1 cellular context compared by ENCODE assay signal in the genomic region with DNA sequence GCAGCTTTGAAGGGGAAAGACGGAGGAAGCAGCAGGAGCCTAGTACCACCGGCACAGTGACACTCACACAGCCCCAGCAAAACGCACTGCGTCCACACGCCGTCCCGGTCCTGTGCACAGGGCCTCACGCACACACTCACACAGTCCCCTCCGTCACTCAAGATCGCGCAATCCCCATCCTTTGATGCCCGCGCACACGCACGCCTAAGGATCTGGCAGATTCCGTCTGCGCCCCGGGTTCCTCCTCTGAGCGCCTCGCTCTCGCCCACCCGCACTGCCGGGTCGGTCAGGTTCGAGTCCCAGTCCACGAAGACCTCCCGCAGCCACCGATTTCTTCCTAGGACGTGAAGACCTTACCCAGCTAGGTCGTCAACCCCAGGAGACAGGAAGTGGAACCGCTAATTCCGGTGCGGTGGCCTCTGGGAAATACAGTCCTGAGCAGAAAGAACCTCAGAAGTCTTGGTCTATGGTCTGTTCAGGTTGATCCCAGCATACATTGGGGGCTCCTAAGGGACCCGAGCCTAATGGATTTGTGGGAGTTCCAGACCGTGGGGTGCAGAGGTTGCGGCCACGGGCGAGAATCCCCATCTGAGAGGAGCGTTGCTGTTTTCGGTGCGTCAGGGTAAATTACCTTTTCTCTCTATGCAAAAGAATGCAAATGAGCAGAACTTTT.
TF ChIP-seq lines count a peak whose summit lies in the region.

TSS of gene ZNF780B (minus strand) at position 400 of the 673 bp plus-strand sequence. CDS start 5,899 bp downstream, outside the sequence.

TF ChIP-seq in HepG2, 621 proteins besides CTCF, POLR2A, EP300 and RAD21 (continued from another document and continues in another):
- TF ChIP-seq, protein P1, sequence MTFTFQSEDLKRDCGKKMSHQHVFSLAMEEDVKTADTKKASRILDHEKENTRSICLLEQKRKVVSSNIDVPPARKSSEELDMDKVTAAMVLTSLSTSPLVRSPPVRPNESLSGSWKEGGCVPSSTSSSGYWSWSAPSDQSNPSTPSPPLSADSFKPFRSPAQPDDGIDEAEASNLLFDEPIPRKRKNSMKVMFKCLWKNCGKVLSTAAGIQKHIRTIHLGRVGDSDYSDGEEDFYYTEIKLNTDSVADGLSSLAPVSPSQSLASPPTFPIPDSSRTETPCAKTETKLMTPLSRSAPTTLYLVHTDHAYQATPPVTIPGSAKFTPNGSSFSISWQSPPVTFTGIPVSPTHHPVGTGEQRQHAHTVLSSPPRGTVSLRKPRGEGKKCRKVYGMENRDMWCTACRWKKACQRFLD (CRISPR knock-in tag; IDR thresholded peaks at IDR 0.05; ENCODE audit: borderline replicate concordance) = 0 out of 2 replicates have a peak, but pooled peaks have one; percentile 36
- TF ChIP-seq, protein P2, sequence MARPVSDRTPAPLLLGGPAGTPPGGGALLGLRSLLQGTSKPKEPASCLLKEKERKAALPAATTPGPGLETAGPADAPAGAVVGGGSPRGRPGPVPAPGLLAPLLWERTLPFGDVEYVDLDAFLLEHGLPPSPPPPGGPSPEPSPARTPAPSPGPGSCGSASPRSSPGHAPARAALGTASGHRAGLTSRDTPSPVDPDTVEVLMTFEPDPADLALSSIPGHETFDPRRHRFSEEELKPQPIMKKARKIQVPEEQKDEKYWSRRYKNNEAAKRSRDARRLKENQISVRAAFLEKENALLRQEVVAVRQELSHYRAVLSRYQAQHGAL (CRISPR knock-in tag; IDR thresholded peaks at IDR 0.05; ENCODE audit: not compliant biosample characterization) = no peak
- TF ChIP-seq ZSCAN12 (CRISPR knock-in tag; IDR thresholded peaks at IDR 0.05) (no peak), ZBTB26 (CRISPR knock-in tag; IDR thresholded peaks at IDR 0.05; ENCODE audit: borderline replicate concordance) (no peak), HNRNPL (IDR thresholded peaks at IDR 0.05; ENCODE audit: low read depth, low read length) (no peak), ZNF225 (CRISPR knock-in tag; IDR thresholded peaks at IDR 0.05) (peak; percentile 71; the same call in 1 of the 2 replicates), ZNF740 (CRISPR knock-in tag; IDR thresholded peaks at IDR 0.05) (no peak), RXRA (CRISPR knock-in tag; IDR thresholded peaks at IDR 0.05) (peak; percentile 93), MEF2D (CRISPR knock-in tag; IDR thresholded peaks at IDR 0.05) (peak; percentile 69; the same call in 1 of the 2 replicates), ZNF232 (CRISPR knock-in tag; IDR thresholded peaks at IDR 0.05; ENCODE audit: borderline replicate concordance) (peak; percentile 55; the same call in 1 of the 2 replicates), ZBTB8A (CRISPR knock-in tag; IDR thresholded peaks at IDR 0.05; ENCODE audit: borderline replicate concordance, low read depth) (0 out of 2 replicates have a peak, but pooled peaks have one; percentile 74), DPF2 (CRISPR knock-in tag; IDR thresholded peaks at IDR 0.05; ENCODE audit: borderline replicate concordance, low read depth) (no peak), DMAP1 (CRISPR knock-in tag; IDR thresholded peaks at IDR 0.05) (0 out of 2 replicates have a peak, but pooled peaks have one; percentile 41), ZNF333 (CRISPR knock-in tag; IDR thresholded peaks at IDR 0.05; ENCODE audit: borderline replicate concordance) (peak; percentile 61; the same call in 1 of the 2 replicates), SP2 (CRISPR knock-in tag; IDR thresholded peaks at IDR 0.05) (no peak), GFI1 (CRISPR knock-in tag; IDR thresholded peaks at IDR 0.05; ENCODE audit: borderline replicate concordance) (no peak), HDAC2 (CRISPR knock-in tag; IDR thresholded peaks at IDR 0.05) (0 out of 2 replicates have a peak, but pooled peaks have one; percentile 15), ZNF550 (CRISPR knock-in tag; IDR thresholded peaks at IDR 0.05; ENCODE audit: borderline replicate concordance) (no peak), TOE1 (CRISPR knock-in tag; IDR thresholded peaks at IDR 0.05) (no peak), ZNF382 (CRISPR knock-in tag; IDR thresholded peaks at IDR 0.05; ENCODE audit: borderline replicate concordance) (no peak), ZBTB34 (CRISPR knock-in tag; IDR thresholded peaks at IDR 0.05) (no peak), FOXO1 (CRISPR knock-in tag; IDR thresholded peaks at IDR 0.05) (no peak), ETS1 (CRISPR knock-in tag; IDR thresholded peaks at IDR 0.05) (no peak), SKIL (CRISPR knock-in tag; IDR thresholded peaks at IDR 0.05; ENCODE audit: borderline replicate concordance) (no peak), ZBTB7B (CRISPR knock-in tag; IDR thresholded peaks at IDR 0.05) (peak; percentile 23; the same call in 1 of the 2 replicates), SMYD3 (CRISPR knock-in tag; IDR thresholded peaks at IDR 0.05) (0 out of 2 replicates have a peak, but pooled peaks have one; percentile 24)
- TF ChIP-seq, protein P3, sequence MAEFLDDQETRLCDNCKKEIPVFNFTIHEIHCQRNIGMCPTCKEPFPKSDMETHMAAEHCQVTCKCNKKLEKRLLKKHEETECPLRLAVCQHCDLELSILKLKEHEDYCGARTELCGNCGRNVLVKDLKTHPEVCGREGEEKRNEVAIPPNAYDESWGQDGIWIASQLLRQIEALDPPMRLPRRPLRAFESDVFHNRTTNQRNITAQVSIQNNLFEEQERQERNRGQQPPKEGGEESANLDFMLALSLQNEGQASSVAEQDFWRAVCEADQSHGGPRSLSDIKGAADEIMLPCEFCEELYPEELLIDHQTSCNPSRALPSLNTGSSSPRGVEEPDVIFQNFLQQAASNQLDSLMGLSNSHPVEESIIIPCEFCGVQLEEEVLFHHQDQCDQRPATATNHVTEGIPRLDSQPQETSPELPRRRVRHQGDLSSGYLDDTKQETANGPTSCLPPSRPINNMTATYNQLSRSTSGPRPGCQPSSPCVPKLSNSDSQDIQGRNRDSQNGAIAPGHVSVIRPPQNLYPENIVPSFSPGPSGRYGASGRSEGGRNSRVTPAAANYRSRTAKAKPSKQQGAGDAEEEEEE (CRISPR knock-in tag; IDR thresholded peaks at IDR 0.05; ENCODE audit: borderline replicate concordance) = 0 out of 2 replicates have a peak, but pooled peaks have one; percentile 49
- TF ChIP-seq, protein P4, sequence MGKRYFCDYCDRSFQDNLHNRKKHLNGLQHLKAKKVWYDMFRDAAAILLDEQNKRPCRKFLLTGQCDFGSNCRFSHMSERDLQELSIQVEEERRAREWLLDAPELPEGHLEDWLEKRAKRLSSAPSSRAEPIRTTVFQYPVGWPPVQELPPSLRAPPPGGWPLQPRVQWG (CRISPR knock-in tag; IDR thresholded peaks at IDR 0.05; ENCODE audit: borderline replicate concordance, low read depth) = no peak
- TF ChIP-seq, protein P5, sequence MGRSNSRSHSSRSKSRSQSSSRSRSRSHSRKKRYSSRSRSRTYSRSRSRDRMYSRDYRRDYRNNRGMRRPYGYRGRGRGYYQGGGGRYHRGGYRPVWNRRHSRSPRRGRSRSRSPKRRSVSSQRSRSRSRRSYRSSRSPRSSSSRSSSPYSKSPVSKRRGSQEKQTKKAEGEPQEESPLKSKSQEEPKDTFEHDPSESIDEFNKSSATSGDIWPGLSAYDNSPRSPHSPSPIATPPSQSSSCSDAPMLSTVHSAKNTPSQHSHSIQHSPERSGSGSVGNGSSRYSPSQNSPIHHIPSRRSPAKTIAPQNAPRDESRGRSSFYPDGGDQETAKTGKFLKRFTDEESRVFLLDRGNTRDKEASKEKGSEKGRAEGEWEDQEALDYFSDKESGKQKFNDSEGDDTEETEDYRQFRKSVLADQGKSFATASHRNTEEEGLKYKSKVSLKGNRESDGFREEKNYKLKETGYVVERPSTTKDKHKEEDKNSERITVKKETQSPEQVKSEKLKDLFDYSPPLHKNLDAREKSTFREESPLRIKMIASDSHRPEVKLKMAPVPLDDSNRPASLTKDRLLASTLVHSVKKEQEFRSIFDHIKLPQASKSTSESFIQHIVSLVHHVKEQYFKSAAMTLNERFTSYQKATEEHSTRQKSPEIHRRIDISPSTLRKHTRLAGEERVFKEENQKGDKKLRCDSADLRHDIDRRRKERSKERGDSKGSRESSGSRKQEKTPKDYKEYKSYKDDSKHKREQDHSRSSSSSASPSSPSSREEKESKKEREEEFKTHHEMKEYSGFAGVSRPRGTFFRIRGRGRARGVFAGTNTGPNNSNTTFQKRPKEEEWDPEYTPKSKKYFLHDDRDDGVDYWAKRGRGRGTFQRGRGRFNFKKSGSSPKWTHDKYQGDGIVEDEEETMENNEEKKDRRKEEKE (IDR thresholded peaks at IDR 0.05) = no peak
- TF ChIP-seq, protein P6, sequence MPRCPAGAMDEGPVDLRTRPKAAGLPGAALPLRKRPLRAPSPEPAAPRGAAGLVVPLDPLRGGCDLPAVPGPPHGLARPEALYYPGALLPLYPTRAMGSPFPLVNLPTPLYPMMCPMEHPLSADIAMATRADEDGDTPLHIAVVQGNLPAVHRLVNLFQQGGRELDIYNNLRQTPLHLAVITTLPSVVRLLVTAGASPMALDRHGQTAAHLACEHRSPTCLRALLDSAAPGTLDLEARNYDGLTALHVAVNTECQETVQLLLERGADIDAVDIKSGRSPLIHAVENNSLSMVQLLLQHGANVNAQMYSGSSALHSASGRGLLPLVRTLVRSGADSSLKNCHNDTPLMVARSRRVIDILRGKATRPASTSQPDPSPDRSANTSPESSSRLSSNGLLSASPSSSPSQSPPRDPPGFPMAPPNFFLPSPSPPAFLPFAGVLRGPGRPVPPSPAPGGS (CRISPR knock-in tag; IDR thresholded peaks at IDR 0.05) = peak; percentile 69; the same call in 1 of the 2 replicates
- TF ChIP-seq, protein P7, sequence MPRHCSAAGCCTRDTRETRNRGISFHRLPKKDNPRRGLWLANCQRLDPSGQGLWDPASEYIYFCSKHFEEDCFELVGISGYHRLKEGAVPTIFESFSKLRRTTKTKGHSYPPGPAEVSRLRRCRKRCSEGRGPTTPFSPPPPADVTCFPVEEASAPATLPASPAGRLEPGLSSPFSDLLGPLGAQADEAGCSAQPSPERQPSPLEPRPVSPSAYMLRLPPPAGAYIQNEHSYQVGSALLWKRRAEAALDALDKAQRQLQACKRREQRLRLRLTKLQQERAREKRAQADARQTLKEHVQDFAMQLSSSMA (CRISPR knock-in tag; IDR thresholded peaks at IDR 0.05) = no peak; the same call in 1 of the 2 replicates
- TF ChIP-seq, protein P8, sequence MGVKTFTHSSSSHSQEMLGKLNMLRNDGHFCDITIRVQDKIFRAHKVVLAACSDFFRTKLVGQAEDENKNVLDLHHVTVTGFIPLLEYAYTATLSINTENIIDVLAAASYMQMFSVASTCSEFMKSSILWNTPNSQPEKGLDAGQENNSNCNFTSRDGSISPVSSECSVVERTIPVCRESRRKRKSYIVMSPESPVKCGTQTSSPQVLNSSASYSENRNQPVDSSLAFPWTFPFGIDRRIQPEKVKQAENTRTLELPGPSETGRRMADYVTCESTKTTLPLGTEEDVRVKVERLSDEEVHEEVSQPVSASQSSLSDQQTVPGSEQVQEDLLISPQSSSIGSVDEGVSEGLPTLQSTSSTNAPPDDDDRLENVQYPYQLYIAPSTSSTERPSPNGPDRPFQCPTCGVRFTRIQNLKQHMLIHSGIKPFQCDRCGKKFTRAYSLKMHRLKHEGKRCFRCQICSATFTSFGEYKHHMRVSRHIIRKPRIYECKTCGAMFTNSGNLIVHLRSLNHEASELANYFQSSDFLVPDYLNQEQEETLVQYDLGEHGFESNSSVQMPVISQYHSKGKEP (CRISPR knock-in tag; IDR thresholded peaks at IDR 0.05) = no peak
